In the genomic region with DNA sequence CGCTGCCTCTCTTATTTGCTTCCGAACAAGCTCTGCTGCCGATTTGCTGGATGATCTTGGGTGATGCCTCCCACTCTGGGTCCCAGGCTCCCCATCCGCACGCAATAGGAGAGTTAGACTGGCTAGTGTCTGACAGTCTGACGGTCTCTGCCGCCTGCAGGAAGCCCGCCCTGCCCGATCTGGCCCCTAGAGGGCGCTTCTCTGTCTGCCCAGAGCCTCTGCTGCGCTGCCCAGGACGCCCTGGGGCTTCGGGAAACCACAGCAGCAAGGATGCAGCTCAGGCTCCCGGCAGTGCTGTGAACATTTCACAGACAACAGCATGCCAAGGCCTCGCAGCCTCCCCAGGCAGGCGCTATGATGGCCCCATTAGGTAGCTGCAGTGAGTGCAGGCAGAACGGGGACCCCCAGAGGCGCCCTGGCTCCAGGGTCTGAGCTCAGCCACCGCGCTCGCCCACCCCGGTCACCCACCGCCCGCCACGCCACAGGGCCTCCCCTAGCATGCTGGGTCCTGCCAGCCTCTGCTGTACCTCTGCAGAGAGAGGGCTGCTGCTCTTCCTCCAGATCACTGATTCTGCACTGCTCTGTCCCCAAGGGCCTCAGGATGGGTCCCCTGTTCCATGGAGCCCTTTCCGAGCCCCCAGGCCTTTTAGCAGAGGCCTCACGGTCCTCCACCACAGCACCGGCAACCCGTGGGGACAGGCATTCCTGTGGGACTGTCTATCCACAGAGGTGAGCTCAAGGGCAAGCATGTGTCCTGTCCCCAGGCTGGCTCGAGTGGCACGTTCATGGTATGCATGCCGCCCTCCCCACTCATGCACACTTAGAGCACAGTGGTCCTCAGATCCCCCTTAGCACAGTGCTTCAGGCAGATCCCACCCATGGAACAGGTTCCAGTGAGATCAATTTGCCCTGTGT, we compare ENCODE assay signal across 8 cellular contexts. TPM values are rescaled to one million over a fixed set of nuclear protein-coding genes. Genes with fewer than 3 reads are reported as not detected.
DNase-seq lines count a peak whose midpoint lies in the region; ATAC-seq and TF ChIP-seq lines count a peak whose summit lies in the region.

No MANE protein-coding gene starts in this region.

- TF ChIP-seq CTCF in GM10266 (IDR thresholded peaks at IDR 0.05; ENCODE audit: control insufficient read depth, insufficient read depth, low read depth, missing control alignments) (peak; percentile 91), retinal pigment epithelial cell (conservative IDR thresholded peaks at IDR 0.05; ENCODE audit: low read depth, low read length) (peak; percentile 97)

- intact Hi-C loops in left ventricle myocardium superior (cut with micrococcal nuclease) = no loop called here

- peak; percentile 93 for DNase-seq in GM10266 (ENCODE audit: extremely low spot score)
- DNase-seq in NCI-H1105 (lab: John Stamatoyannopoulos, UW) = peak; percentile 46
- DNase-seq in T1000 (lab: John Stamatoyannopoulos, UW) = peak; percentile 80
- DNase-seq in anterior cingulate cortex (lab: John Stamatoyannopoulos, UW) = peak in 55 of 58 donors; percentile 20 to 91 (median 70)
- DNase-seq in left ventricle myocardium superior = peak; percentile 93
- no peak for DNase-seq in retinal pigment epithelial cell (ENCODE audit: low read depth)

- ATAC-seq in left ventricle myocardium superior (peak; percentile 94), GM18909 (IDR thresholded peaks at IDR 0.05; ENCODE audit: poor library complexity, unreplicated experiment) (no peak), GM19328 (IDR thresholded peaks at IDR 0.05; ENCODE audit: unreplicated experiment) (no peak)

- H3K4me3 ChIP-seq in retinal pigment epithelial cell (ENCODE audit: low read length) = no peak overlapping the region

RNA-seq across cellular contexts. Expression of a gene that starts 4.3 kb away (rescaled TPM):
- total RNA-seq in left ventricle myocardium superior = 0.15 TPM

RNA-seq across cellular contexts. Expression of a gene that starts 30.8 kb away (rescaled TPM):
- total RNA-seq in left ventricle myocardium superior = not detected

RNA-seq across cellular contexts. Expression of a gene that starts 57.5 kb away (rescaled TPM):
- 26.5 TPM for total RNA-seq in left ventricle myocardium superior
